33 cellular contexts compared by ENCODE assay signal in genomic region chr4:16655140-16655539, GRCh38.
"Had no signal": no experiment of that assay in that cellular context is flagged by ENCODE, and none has a peak within 500 bp of the region (broad histone marks: within the 10 kb centered on the region; RNA-seq: fewer than 3 reads in every experiment).

No MANE protein-coding gene starts in this region.

- H3K27ac Mint-ChIP-seq: activated B cell treated with CpG ODN at 0.5 μM for 24 hours; activated CD4-positive, alpha-beta memory T cell treated with anti-CD3 and anti-CD28 coated beads, Interleukin-2, amount 10 ng/mL, durations not matched to agents 7 days and 5 days; activated CD4-positive, alpha-beta T cell treated with anti-CD3 and anti-CD28 coated beads, Interleukin-2, amount 10 ng/mL, durations not matched to agents 24 days and 14 days; activated CD8-positive, alpha-beta memory T cell treated with anti-CD3 and anti-CD28 coated beads, Interleukin-2, amount 10 ng/mL, durations not matched to agents 7 days and 5 days; activated CD8-positive, alpha-beta T cell treated with anti-CD3 and anti-CD28 coated beads, Interleukin-2, amount 10 ng/mL, durations not matched to agents 7 days and 5 days; activated naive CD4-positive, alpha-beta T cell treated with anti-CD3 and anti-CD28 coated beads, Interleukin-2, amount 10 ng/mL, durations not matched to agents 7 days and 5 days; activated naive CD4-positive, alpha-beta T cell treated with anti-CD3 and anti-CD28 coated beads, Interleukin-2, amount 50 U/mL, for 24 hours; activated naive CD8-positive, alpha-beta T cell; activated naive CD8-positive, alpha-beta T cell treated with anti-CD3 and anti-CD28 coated beads, Interleukin-2, amount 10 ng/mL, durations not matched to agents 7 days and 5 days; activated naive CD8-positive, alpha-beta T cell treated with anti-CD3 and anti-CD28 coated beads, Interleukin-2, amount 50 U/mL, for 24 hours; activated T-cell treated with anti-CD3 and anti-CD28 coated beads, Interleukin-2, amount 50 U/mL, for 24 hours; activated T-helper 2 cell treated with anti-CD3 and anti-CD28 coated beads, Interferon-gamma antibody, Interleukin-2, Interleukin-4, amounts not matched to agents 10 μg/mL and 5 μg/mL and 100 μg/mL, durations not matched to agents 14 hours and 24 hours and 36 hours; T-helper 1 cell treated with Interleukin-12 subunit alpha and Interleukin-12 subunit beta and Interleukin-4 antibody, amounts not matched to agents 30 μg/mL and 1 μg/mL, for 36 hours; T-helper 2 cell treated with Interferon-gamma antibody and Interleukin-4, amounts not matched to agents 5 μg/mL and 100 μg/mL, for 36 hours had no signal

- H3K4me3 Mint-ChIP-seq: activated B cell treated with CpG ODN at 0.5 μM for 24 hours; activated CD4-positive, alpha-beta memory T cell treated with anti-CD3 and anti-CD28 coated beads, Interleukin-2, amount 10 ng/mL, durations not matched to agents 7 days and 5 days; activated CD4-positive, alpha-beta T cell treated with anti-CD3 and anti-CD28 coated beads, Interleukin-2, amount 10 ng/mL, durations not matched to agents 24 days and 14 days; activated CD8-positive, alpha-beta memory T cell treated with anti-CD3 and anti-CD28 coated beads, Interleukin-2, amount 10 ng/mL, durations not matched to agents 7 days and 5 days; activated CD8-positive, alpha-beta T cell treated with anti-CD3 and anti-CD28 coated beads, Interleukin-2, amount 10 ng/mL, durations not matched to agents 7 days and 5 days; activated naive CD4-positive, alpha-beta T cell treated with anti-CD3 and anti-CD28 coated beads, Interleukin-2, amount 10 ng/mL, durations not matched to agents 7 days and 5 days; activated naive CD4-positive, alpha-beta T cell treated with anti-CD3 and anti-CD28 coated beads, Interleukin-2, amount 50 U/mL, for 24 hours; activated naive CD8-positive, alpha-beta T cell; activated naive CD8-positive, alpha-beta T cell treated with anti-CD3 and anti-CD28 coated beads, Interleukin-2, amount 10 ng/mL, durations not matched to agents 7 days and 5 days; activated naive CD8-positive, alpha-beta T cell treated with anti-CD3 and anti-CD28 coated beads, Interleukin-2, amount 50 U/mL, for 24 hours; activated T-cell treated with anti-CD3 and anti-CD28 coated beads, Interleukin-2, amount 50 U/mL, for 24 hours; T-helper 1 cell treated with Interleukin-12 subunit alpha and Interleukin-12 subunit beta and Interleukin-4 antibody, amounts not matched to agents 30 μg/mL and 1 μg/mL, for 36 hours; T-helper 2 cell treated with Interferon-gamma antibody and Interleukin-4, amounts not matched to agents 5 μg/mL and 100 μg/mL, for 36 hours had no signal

- H3K27me3 Mint-ChIP-seq: activated B cell treated with CpG ODN at 0.5 μM for 24 hours; activated CD4-positive, alpha-beta memory T cell treated with anti-CD3 and anti-CD28 coated beads, Interleukin-2, amount 10 ng/mL, durations not matched to agents 7 days and 5 days; activated CD4-positive, alpha-beta T cell treated with anti-CD3 and anti-CD28 coated beads, Interleukin-2, amount 10 ng/mL, durations not matched to agents 24 days and 14 days; activated CD8-positive, alpha-beta memory T cell treated with anti-CD3 and anti-CD28 coated beads, Interleukin-2, amount 10 ng/mL, durations not matched to agents 7 days and 5 days; activated naive CD4-positive, alpha-beta T cell treated with anti-CD3 and anti-CD28 coated beads, Interleukin-2, amount 10 ng/mL, durations not matched to agents 7 days and 5 days; activated naive CD4-positive, alpha-beta T cell treated with anti-CD3 and anti-CD28 coated beads, Interleukin-2, amount 50 U/mL, for 24 hours; activated naive CD8-positive, alpha-beta T cell treated with anti-CD3 and anti-CD28 coated beads, Interleukin-2, amount 10 ng/mL, durations not matched to agents 7 days and 5 days; activated naive CD8-positive, alpha-beta T cell treated with anti-CD3 and anti-CD28 coated beads, Interleukin-2, amount 50 U/mL, for 24 hours; activated T-cell treated with anti-CD3 and anti-CD28 coated beads, Interleukin-2, amount 50 U/mL, for 24 hours had no signal

- H3K9me3 Mint-ChIP-seq: activated B cell treated with CpG ODN at 0.5 μM for 24 hours; activated CD4-positive, alpha-beta T cell treated with anti-CD3 and anti-CD28 coated beads, Interleukin-2, amount 10 ng/mL, durations not matched to agents 24 days and 14 days; activated naive CD4-positive, alpha-beta T cell treated with anti-CD3 and anti-CD28 coated beads, Interleukin-2, amount 10 ng/mL, durations not matched to agents 7 days and 5 days; activated naive CD4-positive, alpha-beta T cell treated with anti-CD3 and anti-CD28 coated beads, Interleukin-2, amount 50 U/mL, for 24 hours; activated naive CD8-positive, alpha-beta T cell treated with anti-CD3 and anti-CD28 coated beads, Interleukin-2, amount 10 ng/mL, durations not matched to agents 7 days and 5 days; activated naive CD8-positive, alpha-beta T cell treated with anti-CD3 and anti-CD28 coated beads, Interleukin-2, amount 50 U/mL, for 24 hours; activated T-cell treated with anti-CD3 and anti-CD28 coated beads, Interleukin-2, amount 50 U/mL, for 24 hours; activated T-helper 2 cell treated with anti-CD3 and anti-CD28 coated beads, Interferon-gamma antibody, Interleukin-2, Interleukin-4, amounts not matched to agents 10 μg/mL and 5 μg/mL and 100 μg/mL, durations not matched to agents 14 hours and 24 hours and 36 hours; T-helper 1 cell treated with Interleukin-12 subunit alpha and Interleukin-12 subunit beta and Interleukin-4 antibody, amounts not matched to agents 30 μg/mL and 1 μg/mL, for 36 hours; T-helper 2 cell treated with Interferon-gamma antibody and Interleukin-4, amounts not matched to agents 5 μg/mL and 100 μg/mL, for 36 hours had no signal

- DNase-seq: activated B cell treated with CpG ODN at 0.5 μM for 24 hours; activated CD4-positive, alpha-beta memory T cell treated with anti-CD3 and anti-CD28 coated beads, Interleukin-2, amount 10 ng/mL, durations not matched to agents 7 days and 5 days; activated CD4-positive, alpha-beta T cell treated with anti-CD3 and anti-CD28 coated beads for 4 hours; activated CD4-positive, alpha-beta T cell treated with anti-CD3 and anti-CD28 coated beads, Interleukin-2, amount 10 ng/mL, durations not matched to agents 24 days and 14 days; activated CD4-positive, alpha-beta T cell treated with anti-CD3 and anti-CD28 coated beads, Interleukin-2, amount 50 U/mL, for 48 hours; activated CD4-positive, CD25-positive, alpha-beta regulatory T cell treated with anti-CD3 and anti-CD28 coated beads, Interleukin-2, amount 50 U/mL, for 72 hours; activated CD8-positive, alpha-beta memory T cell treated with anti-CD3 and anti-CD28 coated beads for 24 hours; activated CD8-positive, alpha-beta memory T cell treated with anti-CD3 and anti-CD28 coated beads, Interleukin-2, amount 10 ng/mL, durations not matched to agents 7 days and 5 days; activated CD8-positive, alpha-beta memory T cell treated with anti-CD3 and anti-CD28 coated beads, Interleukin-2, amount 50 U/mL, for 48 hours; activated CD8-positive, alpha-beta T cell treated with anti-CD3 and anti-CD28 coated beads, Interleukin-2, amount 10 ng/mL, durations not matched to agents 7 days and 5 days; activated effector memory CD4-positive, alpha-beta T cell treated with Interleukin-2 at 50 U/mL for 16 hours; activated gamma-delta T cell; activated naive CD4-positive, alpha-beta T cell treated with anti-CD3 and anti-CD28 coated beads, Interleukin-2, amount 10 ng/mL, durations not matched to agents 7 days and 5 days; activated naive CD4-positive, alpha-beta T cell treated with Interleukin-2 at 50 U/mL for 16 hours; activated naive CD8-positive, alpha-beta T cell treated with anti-CD3 and anti-CD28 coated beads, Interleukin-2, amount 10 ng/mL, durations not matched to agents 7 days and 5 days; activated naive CD8-positive, alpha-beta T cell treated with anti-CD3 and anti-CD28 coated beads, Interleukin-2, amount 50 U/mL, for 24 hours; activated T-cell treated with anti-CD3 and anti-CD28 coated beads, Interleukin-2, amount 50 U/mL, for 24 hours; activated T-cell treated with anti-CD3 and anti-CD28 coated beads, Interleukin-2, amount 50 U/mL, for 48 hours; amygdala; anterior cingulate cortex; brain microvascular endothelial cell; central memory CD4-positive, alpha-beta T cell; T-helper 1 cell; T-helper 2 cell; T-helper 9 cell had no signal

- H3K27me3 ChIP-seq: ascending aorta, brain microvascular endothelial cell, breast epithelium had no signal

- H3K4me1 Mint-ChIP-seq: activated B cell treated with CpG ODN at 0.5 μM for 24 hours; activated CD4-positive, alpha-beta memory T cell treated with anti-CD3 and anti-CD28 coated beads, Interleukin-2, amount 10 ng/mL, durations not matched to agents 7 days and 5 days; activated CD4-positive, alpha-beta T cell treated with anti-CD3 and anti-CD28 coated beads, Interleukin-2, amount 10 ng/mL, durations not matched to agents 24 days and 14 days; activated CD8-positive, alpha-beta memory T cell treated with anti-CD3 and anti-CD28 coated beads, Interleukin-2, amount 10 ng/mL, durations not matched to agents 7 days and 5 days; activated naive CD4-positive, alpha-beta T cell treated with anti-CD3 and anti-CD28 coated beads, Interleukin-2, amount 10 ng/mL, durations not matched to agents 7 days and 5 days; activated naive CD4-positive, alpha-beta T cell treated with anti-CD3 and anti-CD28 coated beads, Interleukin-2, amount 50 U/mL, for 24 hours; activated naive CD8-positive, alpha-beta T cell treated with anti-CD3 and anti-CD28 coated beads, Interleukin-2, amount 10 ng/mL, durations not matched to agents 7 days and 5 days; activated naive CD8-positive, alpha-beta T cell treated with anti-CD3 and anti-CD28 coated beads, Interleukin-2, amount 50 U/mL, for 24 hours had no signal

- H3K36me3 Mint-ChIP-seq: activated CD8-positive, alpha-beta memory T cell treated with anti-CD3 and anti-CD28 coated beads, Interleukin-2, amount 10 ng/mL, durations not matched to agents 7 days and 5 days; activated naive CD4-positive, alpha-beta T cell treated with anti-CD3 and anti-CD28 coated beads, Interleukin-2, amount 10 ng/mL, durations not matched to agents 7 days and 5 days; activated naive CD4-positive, alpha-beta T cell treated with anti-CD3 and anti-CD28 coated beads, Interleukin-2, amount 50 U/mL, for 24 hours; activated naive CD8-positive, alpha-beta T cell; activated naive CD8-positive, alpha-beta T cell treated with anti-CD3 and anti-CD28 coated beads, Interleukin-2, amount 10 ng/mL, durations not matched to agents 7 days and 5 days had no signal

- ATAC-seq: activated CD8-positive, alpha-beta memory T cell treated with anti-CD3 and anti-CD28 coated beads, Interleukin-2, amount 10 ng/mL, durations not matched to agents 7 days and 5 days; activated CD8-positive, alpha-beta T cell treated with anti-CD3 and anti-CD28 coated beads, Interleukin-2, amount 10 ng/mL, durations not matched to agents 7 days and 5 days; activated naive CD8-positive, alpha-beta T cell treated with anti-CD3 and anti-CD28 coated beads, Interleukin-2, amount 50 U/mL, for 24 hours had no signal

- H3K27ac ChIP-seq: ascending aorta, brain microvascular endothelial cell, breast epithelium, VCaP had no signal

- H3K36me3 ChIP-seq: ascending aorta, brain microvascular endothelial cell, breast epithelium had no signal

- H3K9me3 ChIP-seq: ascending aorta, breast epithelium had no signal

- H3K4me3 ChIP-seq: ascending aorta, breast epithelium had no signal

- H3K4me1 ChIP-seq: ascending aorta, breast epithelium had no signal
